ENCODE assay signal across 15 cellular contexts in the genomic region with DNA sequence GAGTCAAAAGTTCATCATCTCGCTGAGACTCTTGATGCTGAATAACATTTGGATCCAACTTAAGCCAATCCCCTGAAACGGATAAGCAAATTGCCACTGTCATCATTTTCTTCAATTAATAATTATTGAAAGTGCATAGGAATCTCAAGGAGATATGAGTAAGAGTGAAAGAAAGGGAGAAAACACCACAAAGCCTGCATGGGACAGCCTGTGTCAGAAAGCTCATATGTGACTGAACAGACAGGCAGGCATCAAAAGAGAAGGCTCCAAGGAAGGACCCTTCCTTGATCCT. TPM values are rescaled to one million over a fixed set of nuclear protein-coding genes. Genes with fewer than 3 reads are reported as not detected.
DNase-seq lines count a peak whose midpoint lies in the region; ATAC-seq and TF ChIP-seq lines count a peak whose summit lies in the region.
"Had no signal": no experiment of that assay in that cellular context is flagged by ENCODE, and none has a peak within 500 bp of the region (broad histone marks: within the 10 kb centered on the region; RNA-seq: fewer than 3 reads in every experiment).

No MANE protein-coding gene starts in this region.

- TF ChIP-seq POLR2A in body of pancreas (IDR thresholded peaks at IDR 0.05) = no peak

- DNase-seq in Calu3 (no peak), body of pancreas (no peak), left lung (no peak), DMS53 (lab: John Stamatoyannopoulos, UW) (no peak), NCI-H2081 treated with DMSO at 0.1 percent for 48 hours (lab: John Stamatoyannopoulos, UW) (no peak), posterior cingulate gyrus (no peak), DMS53 treated with DMSO at 0.1 percent for 48 hours (lab: John Stamatoyannopoulos, UW; ENCODE audit: unreplicated experiment) (no peak)
- DNase-seq: activated CD4-positive, alpha-beta memory T cell treated with anti-CD3 and anti-CD28 coated beads for 36 hours; activated T-cell treated with anti-CD3 and anti-CD28 coated beads, Interleukin-2, amount 50 U/mL, for 72 hours; COR-L47; immature natural killer cell; NCI-H1092; stimulated activated CD4-positive, alpha-beta T cell treated with anti-CD3 and anti-CD28 coated beads, Interleukin-12 subunit alpha, Interleukin-12 subunit beta, amount 100 ng/mL, for 4 hours; stimulated activated naive CD4-positive, alpha-beta T cell had no signal

- no peaks in the 10 kb centered on the region for H3K27me3 Mint-ChIP-seq in Calu3 (ENCODE audit: unreplicated experiment)
- H3K27me3 Mint-ChIP-seq: activated CD4-positive, alpha-beta memory T cell treated with anti-CD3 and anti-CD28 coated beads for 36 hours had no signal

- peaks cover 58% of the 10 kb centered on the region for H3K4me1 Mint-ChIP-seq in Calu3 (ENCODE audit: low read depth, unreplicated experiment)

- no peaks in the 10 kb centered on the region for H3K27me3 ChIP-seq in body of pancreas
- no peaks in the 10 kb centered on the region for H3K27me3 ChIP-seq in left lung
- no peaks in the 10 kb centered on the region for H3K27me3 ChIP-seq in skeletal muscle tissue (ENCODE audit: control insufficient read depth in 3 of 3, insufficient read depth in 3 of 3, low read length in 3 of 3)

- H3K4me1 ChIP-seq in body of pancreas = peaks cover 39% of the 10 kb centered on the region
- peaks cover 11 to 86% of the 10 kb centered on the region in 2 donors for H3K4me1 ChIP-seq in left lung
- H3K4me1 ChIP-seq in skeletal muscle tissue (ENCODE audit: control insufficient read depth in 3 of 3, insufficient read depth in 3 of 3, low read length in 3 of 3) = peaks cover 18 to 41% (median 35%) of the 10 kb centered on the region in 3 donors

- CTCF ChIA-PET in Calu3 (lab: Charles Lee) = interaction anchor here (0.6 to 1.1 kb wide), 4 partner anchors 17 to 226 kb away, joined by 3 to 5 read pairs (median 4); no protein-coding TSS in a partner anchor

- H3K27ac Mint-ChIP-seq in Calu3 (ENCODE audit: unreplicated experiment) = peak overlapping the region; percentile 52

- TF ChIP-seq CTCF in Calu3 (IDR thresholded peaks at IDR 0.05; ENCODE audit: unreplicated experiment) (no peak), body of pancreas (IDR thresholded peaks at IDR 0.05) (no peak), left lung (IDR thresholded peaks at IDR 0.05) (no peak)

- H3K9ac ChIP-seq in skeletal muscle tissue (ENCODE audit: low read depth in 1 of 3, low read length in 3 of 3) = no peak overlapping the region

- H3K4me3 ChIP-seq in body of pancreas (no peak overlapping the region), left lung (no peak overlapping the region), skeletal muscle tissue (ENCODE audit: low read length in 3 of 3) (no peak overlapping the region)

- H3K36me3 ChIP-seq in body of pancreas (replicated peaks in 1 of 2; ENCODE audit: insufficient read depth in 1 of 2, low read depth in 2 of 2) (no peaks in the 10 kb centered on the region), left lung (peaks cover 0 to 17% of the 10 kb centered on the region in 2 donors), skeletal muscle tissue (ENCODE audit: control insufficient read depth in 3 of 3, insufficient read depth in 3 of 3, low read length in 3 of 3) (peaks cover 0 to 5% (median 2%) of the 10 kb centered on the region in 3 donors)

- H3K27ac ChIP-seq in body of pancreas (peak overlapping the region in 3 of 4 donors; percentile 48 to 79 (median 68)), left lung (peak overlapping the region; percentile 38 to 49), skeletal muscle tissue (ENCODE audit: low read depth, low read length) (peak overlapping the region; percentile 51)

- ATAC-seq in body of pancreas (no peak), left lung (no peak)

- peaks cover 12% of the 10 kb centered on the region for H3K36me3 Mint-ChIP-seq in Calu3 (ENCODE audit: insufficient read depth, unreplicated experiment)

- no peaks in the 10 kb centered on the region for H3K9me3 Mint-ChIP-seq in Calu3 (ENCODE audit: low read depth, unreplicated experiment)
- H3K9me3 Mint-ChIP-seq: activated CD4-positive, alpha-beta memory T cell treated with anti-CD3 and anti-CD28 coated beads for 36 hours; activated T-cell treated with anti-CD3 and anti-CD28 coated beads, Interleukin-2, amount 50 U/mL, for 72 hours; immature natural killer cell had no signal

- intact Hi-C loops in Calu3 (cut with micrococcal nuclease; ENCODE audit: unreplicated experiment) (no loop called here), body of pancreas (cut with DNase I) (no loop called here), left lung (cut with DNase I) (no loop called here), posterior cingulate gyrus (cut with DNase I) (no loop called here)

- WGBS in body of pancreas, 2 donors = 65 to 69% methylated on average over 2 of the region's 2 CpGs

- no TSS peak for BruUV-seq in Calu3 (replicated peaks; lab: Mats Ljungman, UMichigan)

- no peak overlapping the region for H3K4me3 Mint-ChIP-seq in Calu3 (ENCODE audit: low read depth, unreplicated experiment)
- H3K4me3 Mint-ChIP-seq: activated CD4-positive, alpha-beta memory T cell treated with anti-CD3 and anti-CD28 coated beads for 36 hours had no signal

- no peaks in the 10 kb centered on the region for H3K9me3 ChIP-seq in body of pancreas
- no peaks in the 10 kb centered on the region for H3K9me3 ChIP-seq in left lung
- H3K9me3 ChIP-seq in skeletal muscle tissue (ENCODE audit: control insufficient read depth in 3 of 3, low read length in 3 of 3) = no peaks in the 10 kb centered on the region

RNA-seq across cellular contexts. Expression of gene ATXN1, which starts 13.3 kb away (rescaled TPM):
- total RNA-seq in Calu3 (2022) (16.6 and 19.7 TPM in 2 replicates), body of pancreas (10 to 100 TPM; 24.6 to 24.7 TPM), left lung (10 to 100 TPM; 52.5 to 67.4 TPM), skeletal muscle tissue (30.8 TPM)
